ENCODE assay signal across 10 cellular contexts in genomic region chr17:50266384-50267073, GRCh38. TPM values are rescaled to one million over a fixed set of nuclear protein-coding genes. Genes with fewer than 3 reads are reported as not detected.
DNase-seq lines count a peak whose midpoint lies in the region; ATAC-seq and TF ChIP-seq lines count a peak whose summit lies in the region.
"Had no signal": no experiment of that assay in that cellular context is flagged by ENCODE, and none has a peak within 500 bp of the region (broad histone marks: within the 10 kb centered on the region; RNA-seq: fewer than 3 reads in every experiment).

No MANE protein-coding gene starts in this region.

- H3K27ac ChIP-seq in ascending aorta: peak overlapping the region; percentile 32 to 49

- peak; percentile 79 for DNase-seq in A172 (ENCODE audit: low spot score)
- peak; percentile 51 for DNase-seq in HK-2 (ENCODE audit: unreplicated experiment)
- peak in 1 of 2 donors; percentile 82 for DNase-seq in ascending aorta (ENCODE audit: low spot score in 2 of 2)
- DNase-seq in left kidney (ENCODE audit: low read depth, low spot score): peak; percentile 60
- DNase-seq in activated CD4-positive, alpha-beta T cell treated with anti-CD3 and anti-CD28 coated beads, Interleukin-2, amount 50 U/mL, for 1 hour: no peak
- DNase-seq in NCI-H146 treated with DMSO at 0.1 percent for 48 hours (lab: John Stamatoyannopoulos, UW; ENCODE audit: unreplicated experiment): no peak
- DNase-seq: activated CD8-positive, alpha-beta memory T cell treated with anti-CD3 and anti-CD28 coated beads, Interleukin-2, amount 50 U/mL, for 4 hours had no signal

- ATAC-seq in HG03175 (IDR thresholded peaks at IDR 0.05; ENCODE audit: unreplicated experiment) (no peak), HG02588 (IDR thresholded peaks at IDR 0.05; ENCODE audit: unreplicated experiment) (no peak)

- peak overlapping the region in 1 of 2 donors; percentile 37 for H3K4me3 ChIP-seq in ascending aorta

- peak in 1 of 3 experiments; percentile 19 for TF ChIP-seq CTCF in ascending aorta (IDR thresholded peaks at IDR 0.05)

- peaks cover 29 to 42% of the 10 kb centered on the region in 2 donors for H3K4me1 ChIP-seq in ascending aorta

- no peaks in the 10 kb centered on the region for H3K36me3 ChIP-seq in ascending aorta

- intact Hi-C loops in ascending aorta (cut with DNase I): no loop called here

- no peaks in the 10 kb centered on the region for H3K9me3 ChIP-seq in ascending aorta

- H3K27me3 ChIP-seq in ascending aorta: no peaks in the 10 kb centered on the region

RNA-seq across cellular contexts. Expression of gene TMEM92, which starts 7.7 kb away (rescaled TPM):
- 5.2 and 6.6 TPM in 2 replicates for total RNA-seq in A172 (2014; rRNA removed; shearing (Covaris generic))
- total RNA-seq in ascending aorta: not detected
- total RNA-seq: mononuclear cell had no signal

Comparison
In these comparisons a context has a peak if more than half of its experiments do, and no peak if none do; other contexts are left out.
1. DNase-seq: peak in A172 (single experiment), HK-2 (single experiment) and left kidney (single experiment); none in activated CD4-positive, alpha-beta T cell treated with anti-CD3 and anti-CD28 coated beads, Interleukin-2, amount 50 U/mL, for 1 hour (single experiment) and NCI-H146 treated with DMSO at 0.1 percent for 48 hours (single experiment).